In genomic region chr7:138233189-138233588, GRCh38 we compare ENCODE assay signal across 27 cellular contexts.
"Had no signal": no experiment of that assay in that cellular context is flagged by ENCODE, and none has a peak within 500 bp of the region (broad histone marks: within the 10 kb centered on the region; RNA-seq: fewer than 3 reads in every experiment).

No MANE protein-coding gene starts in this region.

- H3K4me1 Mint-ChIP-seq: memory B cell; natural killer cell; stimulated activated effector memory CD8-positive, alpha-beta T cell treated with anti-CD3 and anti-CD28 coated beads, Interleukin-12 subunit alpha, Interleukin-12 subunit beta, amount 100 ng/mL, for 72 hours had no signal

- H3K4me3 ChIP-seq: dorsolateral prefrontal cortex, gastroesophageal sphincter, heart left ventricle, hepatocyte, lung, ovary, psoas muscle, sigmoid colon, testis, tibial artery, upper lobe of left lung had no signal

- H3K9me3 ChIP-seq: ovary, psoas muscle, testis, tibial artery had no signal

- H3K27ac Mint-ChIP-seq: memory B cell; natural killer cell; stimulated activated effector memory CD8-positive, alpha-beta T cell treated with anti-CD3 and anti-CD28 coated beads, Interleukin-12 subunit alpha, Interleukin-12 subunit beta, amount 100 ng/mL, for 72 hours had no signal

- H3K27ac ChIP-seq: dorsolateral prefrontal cortex, epithelial cell of prostate, gastroesophageal sphincter, heart left ventricle, hepatocyte, ovary, psoas muscle, sigmoid colon, testis, tibial artery, upper lobe of left lung had no signal

- H3K27me3 ChIP-seq: gastroesophageal sphincter, heart left ventricle, hepatocyte, ovary, sigmoid colon, testis, tibial artery, upper lobe of left lung had no signal

- H3K4me3 Mint-ChIP-seq: memory B cell; natural killer cell; stimulated activated effector memory CD8-positive, alpha-beta T cell treated with anti-CD3 and anti-CD28 coated beads, Interleukin-12 subunit alpha, Interleukin-12 subunit beta, amount 100 ng/mL, for 72 hours had no signal

- ATAC-seq: esophagus mucosa; gastroesophageal sphincter; heart left ventricle; left lobe of liver; natural killer cell; psoas muscle; right cardiac atrium; stimulated activated effector memory CD8-positive, alpha-beta T cell treated with anti-CD3 and anti-CD28 coated beads, Interleukin-12 subunit alpha, Interleukin-12 subunit beta, amount 100 ng/mL, for 72 hours had no signal

- H3K4me1 ChIP-seq: gastroesophageal sphincter, heart left ventricle, psoas muscle, sigmoid colon, tibial artery, upper lobe of left lung had no signal

- H3K27me3 Mint-ChIP-seq: memory B cell had no signal

- H3K36me3 Mint-ChIP-seq: memory B cell; natural killer cell; stimulated activated effector memory CD8-positive, alpha-beta T cell treated with anti-CD3 and anti-CD28 coated beads, Interleukin-12 subunit alpha, Interleukin-12 subunit beta, amount 100 ng/mL, for 72 hours had no signal

- H3K9me3 Mint-ChIP-seq: memory B cell; stimulated activated effector memory CD8-positive, alpha-beta T cell treated with anti-CD3 and anti-CD28 coated beads, Interleukin-12 subunit alpha, Interleukin-12 subunit beta, amount 100 ng/mL, for 72 hours had no signal

- H3K36me3 ChIP-seq: gastroesophageal sphincter, heart left ventricle, ovary, sigmoid colon, tibial artery, upper lobe of left lung had no signal

- DNase-seq: dorsolateral prefrontal cortex; effector CD4-positive, alpha-beta T cell; foreskin fibroblast; heart left ventricle; kidney; natural killer cell; occipital lobe; ovary; posterior cingulate gyrus; psoas muscle; right cardiac atrium; sigmoid colon; stimulated activated CD4-positive, alpha-beta T cell treated with anti-CD3 and anti-CD28 coated beads, Interleukin-2, amount 100 ng/mL, for 24 hours; stimulated activated CD4-positive, alpha-beta T cell treated with anti-CD3 and anti-CD28 coated beads, Interleukin-4, amount 100 ng/mL, for 24 hours; stimulated activated naive CD4-positive, alpha-beta T cell treated with Interleukin-2 at 50 U/mL for 16 hours; substantia nigra; testis; tibial artery; upper lobe of left lung had no signal
